10 cellular contexts compared by ENCODE assay signal in the genomic region with DNA sequence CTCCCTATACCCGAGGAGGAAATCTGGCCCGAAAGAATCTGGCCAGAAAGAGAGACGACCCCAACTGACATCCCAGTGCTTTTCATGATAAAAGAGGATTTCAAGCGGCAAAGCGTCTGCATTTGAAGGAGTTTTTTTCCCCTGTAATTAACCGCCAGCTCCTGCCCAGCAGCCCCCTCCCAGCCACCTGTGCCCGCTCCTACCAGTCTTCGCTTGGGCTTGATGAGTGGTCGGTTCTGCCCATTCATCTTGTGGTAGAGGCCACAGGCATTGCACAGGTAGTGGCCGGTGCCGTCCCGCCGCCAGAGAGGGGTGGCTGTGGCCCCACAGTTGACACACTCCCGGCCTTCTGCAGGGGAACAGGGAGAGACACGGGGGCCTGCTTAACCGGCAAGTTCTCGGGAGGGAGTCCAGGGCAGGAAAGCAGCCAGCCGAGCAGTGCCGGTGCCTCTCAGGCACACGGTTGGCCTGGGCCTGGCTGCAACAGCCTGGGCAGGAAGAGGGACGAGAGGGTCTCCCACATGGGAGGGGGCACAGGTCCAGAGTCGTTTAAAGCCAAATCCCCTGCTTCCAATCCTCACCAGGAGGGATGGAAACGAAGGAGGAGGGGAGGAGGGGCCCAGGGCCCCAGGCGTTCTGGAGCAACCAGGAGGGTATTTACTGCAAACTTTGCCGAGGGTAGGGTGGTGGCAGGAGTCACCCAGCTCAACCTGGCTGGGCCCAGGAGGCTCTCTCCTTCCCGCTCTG. TPM values are rescaled to one million over a fixed set of nuclear protein-coding genes. Genes with fewer than 3 reads are reported as not detected.
DNase-seq lines count a peak whose midpoint lies in the region; ATAC-seq lines count a peak whose summit lies in the region.
"Had no signal": no experiment of that assay in that cellular context is flagged by ENCODE, and none has a peak within 500 bp of the region (broad histone marks: within the 10 kb centered on the region; RNA-seq: fewer than 3 reads in every experiment).

No MANE protein-coding gene starts in this region.

- H3K9ac ChIP-seq in duodenal mucosa (ENCODE audit: low read depth in 1 of 2, low read length in 2 of 2) = no peak overlapping the region

- H3K4me3 ChIP-seq in duodenal mucosa (ENCODE audit: low read depth in 1 of 2, low read length in 2 of 2) = no peak overlapping the region
- no peak overlapping the region for H3K4me3 ChIP-seq in naive thymus-derived CD4-positive, alpha-beta T cell (ENCODE audit: low read length)

- H3K4me1 ChIP-seq in duodenal mucosa (ENCODE audit: control insufficient read depth in 1 of 2, insufficient read depth in 2 of 2, low read length in 2 of 2) = peaks cover 13 to 21% of the 10 kb centered on the region in 2 donors
- peaks cover 11 to 35% of the 10 kb centered on the region in 2 donors for H3K4me1 ChIP-seq in naive thymus-derived CD4-positive, alpha-beta T cell (ENCODE audit: control insufficient read depth in 2 of 2, insufficient read depth in 2 of 2, low read length in 2 of 2)

- no peak for ATAC-seq in stimulated activated naive CD8-positive, alpha-beta T cell treated with anti-CD3 and anti-CD28 coated beads, Interleukin-15, Interleukin-2, amounts not matched to agents 100 U/mL and 50 U/mL, for 24 hours
- no peak for ATAC-seq in naive thymus-derived CD4-positive, alpha-beta T cell
- ATAC-seq in GM19463 (IDR thresholded peaks at IDR 0.05; ENCODE audit: unreplicated experiment) = no peak
- no peak for ATAC-seq in GM18519 (IDR thresholded peaks at IDR 0.05; ENCODE audit: low FRiP score, unreplicated experiment)
- ATAC-seq in GM21529 (IDR thresholded peaks at IDR 0.05; ENCODE audit: unreplicated experiment) = no peak

- CTCF ChIA-PET in naive thymus-derived CD4-positive, alpha-beta T cell (lab: Charles Lee) = no interaction called here

- no peak for DNase-seq in stimulated activated naive CD8-positive, alpha-beta T cell treated with anti-CD3 and anti-CD28 coated beads, Interleukin-15, Interleukin-2, amounts not matched to agents 100 U/mL and 50 U/mL, for 24 hours
- no peak for DNase-seq in naive thymus-derived CD4-positive, alpha-beta T cell
- DNase-seq in NCI-H2107 (lab: John Stamatoyannopoulos, UW) = no peak
- DNase-seq: foreskin keratinocyte, RPMI8226 had no signal

- no peaks in the 10 kb centered on the region for H3K9me3 ChIP-seq in duodenal mucosa (ENCODE audit: control insufficient read depth in 1 of 2, low read length in 2 of 2)
- no peaks in the 10 kb centered on the region for H3K9me3 ChIP-seq in naive thymus-derived CD4-positive, alpha-beta T cell (ENCODE audit: control insufficient read depth in 2 of 3, low read length in 3 of 3)

- no peak overlapping the region for H3K27ac Mint-ChIP-seq in stimulated activated naive CD8-positive, alpha-beta T cell treated with anti-CD3 and anti-CD28 coated beads, Interleukin-15, Interleukin-2, amounts not matched to agents 100 ng/mL and 50 ng/mL, for 24 hours
- H3K27ac Mint-ChIP-seq in naive thymus-derived CD4-positive, alpha-beta T cell = no peak overlapping the region

- peak overlapping the region; percentile 42 for H3K4me3 Mint-ChIP-seq in stimulated activated naive CD8-positive, alpha-beta T cell treated with anti-CD3 and anti-CD28 coated beads, Interleukin-15, Interleukin-2, amounts not matched to agents 100 ng/mL and 50 ng/mL, for 24 hours
- peak overlapping the region in 8 of 10 donors; percentile 62 to 91 (median 79) for H3K4me3 Mint-ChIP-seq in naive thymus-derived CD4-positive, alpha-beta T cell

- POLR2A ChIA-PET in naive thymus-derived CD4-positive, alpha-beta T cell (lab: Charles Lee) = interaction anchor here (0.6 kb wide), 1 partner anchor 305 kb away, joined by 4 read pairs; no protein-coding TSS in a partner anchor

- no peaks in the 10 kb centered on the region for H3K9me3 Mint-ChIP-seq in stimulated activated naive CD8-positive, alpha-beta T cell treated with anti-CD3 and anti-CD28 coated beads, Interleukin-15, Interleukin-2, amounts not matched to agents 100 ng/mL and 50 ng/mL, for 24 hours
- H3K9me3 Mint-ChIP-seq in naive thymus-derived CD4-positive, alpha-beta T cell = no peaks in the 10 kb centered on the region

- peaks cover 31% of the 10 kb centered on the region for H3K4me1 Mint-ChIP-seq in stimulated activated naive CD8-positive, alpha-beta T cell treated with anti-CD3 and anti-CD28 coated beads, Interleukin-15, Interleukin-2, amounts not matched to agents 100 ng/mL and 50 ng/mL, for 24 hours (ENCODE audit: low read depth)
- H3K4me1 Mint-ChIP-seq in naive thymus-derived CD4-positive, alpha-beta T cell = peaks cover 16 to 34% (median 25%) of the 10 kb centered on the region in 7 donors

- no peaks in the 10 kb centered on the region for H3K36me3 ChIP-seq in duodenal mucosa (ENCODE audit: control insufficient read depth in 1 of 2, insufficient read depth in 2 of 2, low read length in 2 of 2)
- H3K36me3 ChIP-seq in naive thymus-derived CD4-positive, alpha-beta T cell (ENCODE audit: control insufficient read depth in 2 of 3, insufficient read depth in 3 of 3, low read length in 3 of 3) = no peaks in the 10 kb centered on the region

- H3K27ac ChIP-seq in duodenal mucosa (ENCODE audit: low read depth, low read length) = peak overlapping the region; percentile 3
- no peak overlapping the region for H3K27ac ChIP-seq in naive thymus-derived CD4-positive, alpha-beta T cell (ENCODE audit: low read depth, low read length)
- H3K27ac ChIP-seq: foreskin keratinocyte had no signal

- peaks cover 71% of the 10 kb centered on the region for H3K27me3 Mint-ChIP-seq in stimulated activated naive CD8-positive, alpha-beta T cell treated with anti-CD3 and anti-CD28 coated beads, Interleukin-15, Interleukin-2, amounts not matched to agents 100 ng/mL and 50 ng/mL, for 24 hours
- H3K27me3 Mint-ChIP-seq in naive thymus-derived CD4-positive, alpha-beta T cell = peaks cover 52 to 74% (median 67%) of the 10 kb centered on the region in 5 donors

- peaks cover 83 to 89% of the 10 kb centered on the region in 2 donors for H3K27me3 ChIP-seq in duodenal mucosa (ENCODE audit: control insufficient read depth in 1 of 2, insufficient read depth in 2 of 2, low read length in 2 of 2)
- peaks cover 10 to 27% of the 10 kb centered on the region in 2 donors for H3K27me3 ChIP-seq in naive thymus-derived CD4-positive, alpha-beta T cell (ENCODE audit: control insufficient read depth in 2 of 2, insufficient read depth in 2 of 2, low read length in 2 of 2)

- H3K36me3 Mint-ChIP-seq in stimulated activated naive CD8-positive, alpha-beta T cell treated with anti-CD3 and anti-CD28 coated beads, Interleukin-15, Interleukin-2, amounts not matched to agents 100 ng/mL and 50 ng/mL, for 24 hours (ENCODE audit: low read depth) = no peaks in the 10 kb centered on the region
- H3K36me3 Mint-ChIP-seq in naive thymus-derived CD4-positive, alpha-beta T cell = no peaks in the 10 kb centered on the region

- intact Hi-C loops in naive thymus-derived CD4-positive, alpha-beta T cell (cut with micrococcal nuclease) = no loop called here

RNA-seq across cellular contexts. Expression of a gene that starts 9.2 kb away (rescaled TPM):
- total RNA-seq in naive thymus-derived CD4-positive, alpha-beta T cell = 10 to 100 TPM in 2 of 5 experiments, under 1 TPM in 1, not detected in 2; 0.30 to 70.9 (median 14.0) TPM
- not detected for polyA plus RNA-seq in naive thymus-derived CD4-positive, alpha-beta T cell
- total RNA-seq: foreskin keratinocyte had no signal
- polyA plus RNA-seq: foreskin keratinocyte had no signal

RNA-seq across cellular contexts. Expression of a gene that starts 17.1 kb away (rescaled TPM):
- not detected for total RNA-seq in naive thymus-derived CD4-positive, alpha-beta T cell
- polyA plus RNA-seq in naive thymus-derived CD4-positive, alpha-beta T cell = not detected
- total RNA-seq: foreskin keratinocyte had no signal
- polyA plus RNA-seq: foreskin keratinocyte had no signal
